Comparison of ENCODE assay signal across 8 cellular contexts in genomic region chr11:33736148-33736809, GRCh38. TPM values are rescaled to one million over a fixed set of nuclear protein-coding genes. Genes with fewer than 3 reads are reported as not detected.
DNase-seq lines count a peak whose midpoint lies in the region; ATAC-seq lines count a peak whose summit lies in the region.

A gene with protein sequence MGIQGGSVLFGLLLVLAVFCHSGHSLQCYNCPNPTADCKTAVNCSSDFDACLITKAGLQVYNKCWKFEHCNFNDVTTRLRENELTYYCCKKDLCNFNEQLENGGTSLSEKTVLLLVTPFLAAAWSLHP (minus strand): TSS chr11:33736423. CDS start chr11:33722445, 13,978 bp downstream.

- peak; percentile 90 for DNase-seq in ACHN
- peak; percentile 68 for DNase-seq in NCI-H2227 treated with DMSO at 0.1 percent for 48 hours (lab: John Stamatoyannopoulos, UW)
- DNase-seq in activated CD4-positive, CD25-positive, alpha-beta regulatory T cell treated with anti-CD3 and anti-CD28 coated beads, Interleukin-2, amount 50 U/mL, for 16 hours (ENCODE audit: low read depth, low spot score) = peak; percentile 68
- DNase-seq in caudate nucleus (lab: John Stamatoyannopoulos, UW) = peak in 60 of 61 donors; percentile 52 to 97 (median 88)
- DNase-seq in immature natural killer cell = peak; percentile 74 to 77 (median 75)
- DNase-seq in smooth muscle cell of the brain vasculature (ENCODE audit: low read depth, low spot score) = peak; percentile 72

- peaks cover 2 to 12% (median 3%) of the 10 kb centered on the region in 3 donors for H3K27me3 Mint-ChIP-seq in immature natural killer cell (ENCODE audit: low read depth in 3 of 3)

- peak within 1 kb of the TSS; percentile 45 to 90 (median 76) for H3K27ac Mint-ChIP-seq in immature natural killer cell

- ATAC-seq in GM18907 (IDR thresholded peaks at IDR 0.05; ENCODE audit: unreplicated experiment) (peak; percentile 61), HG03139 (IDR thresholded peaks at IDR 0.05; ENCODE audit: unreplicated experiment) (peak; percentile 45)

- no peaks in the 10 kb centered on the region for H3K36me3 Mint-ChIP-seq in immature natural killer cell

- peak within 1 kb of the TSS; percentile 89 to 97 (median 93) for H3K4me3 Mint-ChIP-seq in immature natural killer cell

- in situ Hi-C loops in ACHN (cut with HindIII; ENCODE audit: low pct_ligation_motif_present, low pct_unique_long_range_greater_than_20kb, low sequenced_read_pairs) = no loop called here

- H3K4me1 Mint-ChIP-seq in immature natural killer cell = peaks cover 25 to 35% of the 10 kb centered on the region in 2 donors

- H3K27ac ChIP-seq in caudate nucleus (ENCODE audit: low read depth, low read length) = peak within 1 kb of the TSS; percentile 86

- H3K9me3 Mint-ChIP-seq in immature natural killer cell = no peaks in the 10 kb centered on the region

RNA-seq across cellular contexts. Expression of the gene that starts here (rescaled TPM):
- 10 to 100 TPM; 46.9 to 70.7 (median 54.9) TPM for polyA plus RNA-seq in immature natural killer cell

Comparison
In these comparisons a context has a peak if more than half of its experiments do, and no peak if none do; other contexts are left out.
1. Peak in every context shown above with its lines: DNase-seq, ATAC-seq and H3K27ac ChIP-seq.